In genomic region chr22:45329536-45329936, GRCh38 we compare ENCODE assay signal across 10 cellular contexts. TPM values are rescaled to one million over a fixed set of nuclear protein-coding genes. Genes with fewer than 3 reads are reported as not detected.
DNase-seq lines count a peak whose midpoint lies in the region; ATAC-seq and TF ChIP-seq lines count a peak whose summit lies in the region.
"Had no signal": no experiment of that assay in that cellular context is flagged by ENCODE, and none has a peak within 500 bp of the region (broad histone marks: within the 10 kb centered on the region; RNA-seq: fewer than 3 reads in every experiment).

No MANE protein-coding gene starts in this region.

- no peak overlapping the region for H3K14ac ChIP-seq in mesenchymal stem cell (ENCODE audit: low read length in 2 of 2)

- TF ChIP-seq CTCF in parathyroid adenoma (IDR thresholded peaks at IDR 0.05) (no peak), uterus (IDR thresholded peaks at IDR 0.05) (no peak)

- peaks cover 3% of the 10 kb centered on the region for H3K4me1 ChIP-seq in parathyroid adenoma
- H3K4me1 ChIP-seq in mesenchymal stem cell (ENCODE audit: control insufficient read depth, insufficient read depth, low read depth, low read length), result peaks cover 2% of the 10 kb centered on the region
- H3K4me1 ChIP-seq in uterus, result no peaks in the 10 kb centered on the region

- H3K18ac ChIP-seq in mesenchymal stem cell (ENCODE audit: low read depth in 1 of 2, low read length in 2 of 2), result no peak overlapping the region

- peaks cover 10% of the 10 kb centered on the region for H3K79me1 ChIP-seq in mesenchymal stem cell (replicated peaks; ENCODE audit: low read length, poor library complexity, severe bottlenecking)

- H2AFZ ChIP-seq in parathyroid adenoma (no peak overlapping the region), mesenchymal stem cell (ENCODE audit: low read depth, low read length) (no peak overlapping the region)

- H2BK15ac ChIP-seq in mesenchymal stem cell (ENCODE audit: low read depth, poor library complexity, severe bottlenecking), result no peak overlapping the region

- no peak overlapping the region for H4K8ac ChIP-seq in mesenchymal stem cell (ENCODE audit: low read length)

- H3K4me2 ChIP-seq in parathyroid adenoma (ENCODE audit: low read length), result peak overlapping the region; percentile 16
- H3K4me2 ChIP-seq in mesenchymal stem cell (ENCODE audit: low read length, poor library complexity, severe bottlenecking), result no peak overlapping the region

- H3K9me3 ChIP-seq in parathyroid adenoma (ENCODE audit: control insufficient read depth, low read length) (no peaks in the 10 kb centered on the region), mesenchymal stem cell (ENCODE audit: control insufficient read depth, low read length) (no peaks in the 10 kb centered on the region), uterus (no peaks in the 10 kb centered on the region)

- ATAC-seq in GM21576 (IDR thresholded peaks at IDR 0.05; ENCODE audit: unreplicated experiment), result no peak
- ATAC-seq in HG03342 (IDR thresholded peaks at IDR 0.05; ENCODE audit: unreplicated experiment), result no peak

- no peak overlapping the region for H2BK12ac ChIP-seq in mesenchymal stem cell (ENCODE audit: low read length in 2 of 2)

- H3K23ac ChIP-seq in mesenchymal stem cell (ENCODE audit: low read length in 2 of 2), result no peak overlapping the region

- H2AK5ac ChIP-seq in mesenchymal stem cell (ENCODE audit: low read length, severe bottlenecking), result no peak overlapping the region

- no peak overlapping the region for H2BK120ac ChIP-seq in mesenchymal stem cell (ENCODE audit: low read depth, low read length)

- intact Hi-C loops in uterus (cut with DNase I; ENCODE audit: low total_unique reads), result no loop called here

- no peak overlapping the region for H3K4ac ChIP-seq in mesenchymal stem cell (ENCODE audit: low read depth in 1 of 2, low read length in 2 of 2)

- 91% methylated on average over 12 of the region's 12 CpGs for WGBS in mesenchymal stem cell

- no peaks in the 10 kb centered on the region for H3K79me2 ChIP-seq in parathyroid adenoma

- no peak overlapping the region for H4K91ac ChIP-seq in mesenchymal stem cell (ENCODE audit: low read length)

- H3K27ac ChIP-seq in parathyroid adenoma (peak overlapping the region; percentile 29), mesenchymal stem cell (ENCODE audit: low read length, poor library complexity, severe bottlenecking) (no peak overlapping the region), uterus (no peak overlapping the region)

- H3K36me3 ChIP-seq in parathyroid adenoma (ENCODE audit: control insufficient read depth, insufficient read depth, low read length), result no peaks in the 10 kb centered on the region
- H3K36me3 ChIP-seq in mesenchymal stem cell (ENCODE audit: control insufficient read depth in 1 of 2, insufficient read depth in 2 of 2, low read depth in 1 of 2, low read length in 2 of 2), result peaks cover 51 to 66% of the 10 kb centered on the region in 2 experiments
- no peaks in the 10 kb centered on the region for H3K36me3 ChIP-seq in uterus

- TF ChIP-seq POLR2A in uterus (IDR thresholded peaks at IDR 0.05), result no peak

- peak overlapping the region; percentile 21 for H3K4me3 ChIP-seq in parathyroid adenoma (ENCODE audit: low read depth, low read length)
- H3K4me3 ChIP-seq in mesenchymal stem cell (ENCODE audit: insufficient read depth in 1 of 2, low read depth in 1 of 2, low read length in 2 of 2), result no peak overlapping the region
- H3K4me3 ChIP-seq in uterus, result no peak overlapping the region

- DNase-seq in D341Med (ENCODE audit: low spot score), result peak; percentile 85
- DNase-seq in NCI-H524 treated with DMSO at 0.1 percent for 48 hours (lab: John Stamatoyannopoulos, UW), result peak; percentile 90
- DNase-seq in globus pallidus (ENCODE audit: low spot score), result peak; percentile 81
- DNase-seq in mesenchymal stem cell, result no peak
- DNase-seq in uterus, result no peak
- DNase-seq: stimulated activated CD4-positive, alpha-beta T cell treated with anti-CD3 and anti-CD28 coated beads, Interleukin-15, amount 100 ng/mL, for 24 hours had no signal

- no peak overlapping the region for H2BK5ac ChIP-seq in mesenchymal stem cell (ENCODE audit: low read depth, low read length, poor library complexity, severe bottlenecking)

- H3K9ac ChIP-seq in parathyroid adenoma (no peak overlapping the region), mesenchymal stem cell (ENCODE audit: low read length) (no peak overlapping the region)

- H3K27me3 ChIP-seq in parathyroid adenoma (ENCODE audit: control insufficient read depth, insufficient read depth, low read length) (no peaks in the 10 kb centered on the region), mesenchymal stem cell (ENCODE audit: control insufficient read depth in 1 of 2, insufficient read depth in 1 of 2, low read length in 2 of 2) (no peaks in the 10 kb centered on the region), uterus (no peaks in the 10 kb centered on the region)

RNA-seq across cellular contexts. Expression of gene FAM118A, which starts 19.8 kb away (rescaled TPM):
- 12.1 TPM for polyA plus RNA-seq in mesenchymal stem cell (2013, experiment 1 of 2)
- polyA plus RNA-seq in mesenchymal stem cell (2013, experiment 2 of 2), result 10.7 TPM
- total RNA-seq in uterus, result 10 to 100 TPM; 16.5 to 97.9 (median 46.7) TPM

RNA-seq across cellular contexts. Expression of gene UPK3A, which starts 44.8 kb away (rescaled TPM):
- not detected for polyA plus RNA-seq in mesenchymal stem cell (2013, experiment 1 of 2)
- polyA plus RNA-seq in mesenchymal stem cell (2013, experiment 2 of 2), result not detected
- not detected for total RNA-seq in uterus
- total RNA-seq: glomerular endothelial cell had no signal

Comparison
In these comparisons a context has a peak if more than half of its experiments do, and no peak if none do; other contexts are left out.
1. DNase-seq: peak in D341Med (single experiment), NCI-H524 treated with DMSO at 0.1 percent for 48 hours (single experiment) and globus pallidus (single experiment); none in mesenchymal stem cell (single experiment) and uterus (0 of 2).